In genomic region chr6:33454009-33454946, GRCh38 we compare ENCODE assay signal across 8 cellular contexts. TPM values are rescaled to one million over a fixed set of nuclear protein-coding genes. Genes with fewer than 3 reads are reported as not detected.
DNase-seq lines count a peak whose midpoint lies in the region; ATAC-seq and TF ChIP-seq lines count a peak whose summit lies in the region.

ZBTB9 (plus strand) TSS chr6:33454576; CDS start chr6:33455101, 525 bp downstream.

- peaks cover 10% of the 10 kb centered on the region; the same call in 1 of the 2 replicates for H3K36me3 ChIP-seq in IMR-90 (ENCODE audit: control insufficient read depth, insufficient read depth, low read length)
- H3K36me3 ChIP-seq in OCI-LY7 (ENCODE audit: insufficient read depth, low read length), result peaks cover 29% of the 10 kb centered on the region
- H3K36me3 ChIP-seq in mucosa of descending colon (ENCODE audit: low read depth), result no peaks in the 10 kb centered on the region

- TF ChIP-seq CTCF in IMR-90 (conservative IDR thresholded peaks at IDR 0.05; ENCODE audit: low read depth, low read length), result no peak
- no peak for TF ChIP-seq CTCF in OCI-LY7 (conservative IDR thresholded peaks at IDR 0.05; ENCODE audit: low read length)
- no peak for TF ChIP-seq CTCF in mucosa of descending colon (IDR thresholded peaks at IDR 0.05)

- POLR2A ChIA-PET in IMR-90 (lab: Charles Lee; ENCODE audit: unreplicated experiment), result interaction anchor here (0.6 kb wide), 1 partner anchor 138 kb away, joined by 5 read pairs; no protein-coding TSS in a partner anchor
- POLR2A ChIA-PET in OCI-LY7 (lab: Charles Lee), result interaction anchor here (0.6 to 2.1 kb wide), 8 partner anchors 15 to 783 kb away, joined by 3 to 7 read pairs (median 3); partner anchors contain the start of genes HMGA1 and UQCC2

- H4K20me1 ChIP-seq in IMR-90 (ENCODE audit: insufficient read depth, low read length), result no peaks in the 10 kb centered on the region
- H4K20me1 ChIP-seq in OCI-LY7 (ENCODE audit: insufficient read depth, low read length), result no peaks in the 10 kb centered on the region

- H3K4me3 ChIP-seq in IMR-90 (ENCODE audit: insufficient read depth, low read depth, low read length), result peak within 1 kb of the TSS; percentile 73
- H3K4me3 ChIP-seq in OCI-LY7 (ENCODE audit: low read depth, low read length, poor library complexity, severe bottlenecking), result peak within 1 kb of the TSS; percentile 77
- peak within 1 kb of the TSS; percentile 45 for H3K4me3 ChIP-seq in mucosa of descending colon

- peak within 1 kb of the TSS; percentile 96 for H2AFZ ChIP-seq in IMR-90 (replicated peaks; ENCODE audit: low read length, poor library complexity)
- peak within 1 kb of the TSS; percentile 54; the same call in 1 of the 2 replicates for H2AFZ ChIP-seq in OCI-LY7 (ENCODE audit: low read length)

- TF ChIP-seq RAD21 in IMR-90 (IDR thresholded peaks at IDR 0.05; ENCODE audit: low read length), result no peak

- H2BK5ac ChIP-seq in IMR-90 (ENCODE audit: low read depth, low read length, poor library complexity, severe bottlenecking), result peak within 1 kb of the TSS; percentile 56

- H3K79me1 ChIP-seq in IMR-90 (ENCODE audit: low read depth in 1 of 2, low read length in 2 of 2), result peaks cover 26 to 40% of the 10 kb centered on the region in 2 experiments; a peak in 3 of 4 replicates

- peak within 1 kb of the TSS; percentile 87 for H2AK5ac ChIP-seq in IMR-90 (ENCODE audit: low read depth, low read length)

- no TSS peak for BruUV-seq in IMR-90 (replicated peaks; lab: Mats Ljungman, UMichigan)
- TSS peak; percentile 75 for BruUV-seq in OCI-LY7 (replicated peaks; lab: Mats Ljungman, UMichigan)

- peak within 1 kb of the TSS; percentile 67 for H3K56ac ChIP-seq in IMR-90 (ENCODE audit: extremely low read depth, insufficient read depth, low read length)

- H3K4me1 ChIP-seq in IMR-90 (ENCODE audit: control insufficient read depth, insufficient read depth, low read length) (peaks cover 4% of the 10 kb centered on the region), OCI-LY7 (ENCODE audit: insufficient read depth, low read length, poor library complexity, severe bottlenecking) (peaks cover 19% of the 10 kb centered on the region), mucosa of descending colon (ENCODE audit: low read depth) (peaks cover 15% of the 10 kb centered on the region)

- no peak within 1 kb of the TSS for H2BK15ac ChIP-seq in IMR-90 (ENCODE audit: low read depth, low read length)

- CTCF ChIA-PET in IMR-90 (lab: Yijun Ruan, JAX), result no interaction called here
- CTCF ChIA-PET in OCI-LY7 (lab: Charles Lee; ENCODE audit: unreplicated experiment), result interaction anchor here (0.5 to 1.8 kb wide), 2 partner anchors 23 to 31 kb away, joined by 3 to 4 read pairs; no protein-coding TSS in a partner anchor

- intact Hi-C loops in IMR-90 (cut with micrococcal nuclease), result loop anchor here (10.0 kb wide), 1 partner anchor 221 kb away; no protein-coding TSS in a partner anchor
- intact Hi-C loops in OCI-LY7 (cut with micrococcal nuclease; ENCODE audit: unreplicated experiment), result loop anchor here (1.0 to 2.0 kb wide), 2 partner anchors 23 to 117 kb away; no protein-coding TSS in a partner anchor
- intact Hi-C loops in mucosa of descending colon (cut with DNase I, micrococcal nuclease), result no loop called here

- no peak within 1 kb of the TSS for H2BK20ac ChIP-seq in IMR-90 (ENCODE audit: low read depth, low read length)

- in situ Hi-C loops in IMR-90 (cut with MboI; ENCODE audit: low sequenced_read_pairs), result loop anchor here (10.0 kb wide), 1 partner anchor 251 kb away; no protein-coding TSS in a partner anchor

- ATAC-seq in GM21529 (IDR thresholded peaks at IDR 0.05; ENCODE audit: unreplicated experiment), result peak; percentile 98
- peak; percentile 99 for ATAC-seq in IMR-90 (ENCODE audit: low read depth)
- ATAC-seq in mucosa of descending colon, result peak; percentile 100

- H2AK9ac ChIP-seq in IMR-90 (replicated peaks; ENCODE audit: low read depth, low read length, poor library complexity), result peak within 1 kb of the TSS; percentile 97

- dilution Hi-C loops in IMR-90 (cut with HindIII; ENCODE audit: low sequenced_read_pairs, unreplicated experiment), result no loop called here

- H4K5ac ChIP-seq in IMR-90 (ENCODE audit: low read depth, low read length), result peak within 1 kb of the TSS; percentile 10; the same call in 1 of the 2 replicates

- H3K23ac ChIP-seq in IMR-90 (ENCODE audit: low read depth, low read length), result peak within 1 kb of the TSS; percentile 78

- H3K27ac ChIP-seq in IMR-90 (ENCODE audit: insufficient read depth, low read length), result peak within 1 kb of the TSS; percentile 72
- peak within 1 kb of the TSS; percentile 30 for H3K27ac ChIP-seq in OCI-LY7 (ENCODE audit: low read depth, low read length, poor library complexity, severe bottlenecking)
- H3K27ac ChIP-seq in epithelial cell of prostate, result peak within 1 kb of the TSS; percentile 47

- no peak within 1 kb of the TSS for H2BK120ac ChIP-seq in IMR-90 (ENCODE audit: low read depth, low read length)

- TF ChIP-seq POLR2A in IMR-90 (IDR thresholded peaks at IDR 0.05; ENCODE audit: low read depth, low read length), result peak; percentile 89

- WGBS in IMR-90 (ENCODE audit: extremely low coverage in 2 of 2, insufficient read length in 1 of 2), 2 experiments, result 0% methylated on average over 16 of the region's 65 CpGs; no CpG with 5 or more reads in 1 of the 2 experiments

- peak within 1 kb of the TSS; percentile 71 for H3K4ac ChIP-seq in IMR-90 (ENCODE audit: low read depth, low read length)

- DNase-seq in DMS114 treated with DMSO at 0.1 percent for 48 hours (lab: John Stamatoyannopoulos, UW; ENCODE audit: unreplicated experiment) (peak; percentile 97), IMR-90 (peak; percentile 96), OCI-LY7 (ENCODE audit: low spot score) (peak; percentile 97), activated T-cell treated with anti-CD3 and anti-CD28 coated beads for 24 hours (ENCODE audit: low read depth) (peak; percentile 93), epithelial cell of prostate (ENCODE audit: low read depth, low spot score) (peak; percentile 83), mucosa of descending colon (peak; percentile 97 to 98 (median 98))
- DNase-seq in stimulated activated CD8-positive, alpha-beta memory T cell treated with anti-CD3 and anti-CD28 coated beads, Interleukin-4, amount 100 ng/mL, for 1 hour (ENCODE audit: low read depth in 2 of 2, low spot score in 1 of 2), result peak; percentile 77 to 87

- H3K14ac ChIP-seq in IMR-90 (replicated peaks; ENCODE audit: low read depth, low read length), result peak within 1 kb of the TSS; percentile 77

- peak within 1 kb of the TSS; percentile 50; the same call in 1 of the 2 replicates for H4K91ac ChIP-seq in IMR-90 (ENCODE audit: insufficient read depth, low read depth, low read length)

- no peaks in the 10 kb centered on the region for H3K27me3 ChIP-seq in IMR-90 (ENCODE audit: control insufficient read depth, insufficient read depth, low read length)

- H3K9me3 ChIP-seq in IMR-90 (ENCODE audit: control insufficient read depth, insufficient read depth, low read length) (no peaks in the 10 kb centered on the region), OCI-LY7 (ENCODE audit: low read length) (no peaks in the 10 kb centered on the region), mucosa of descending colon (no peaks in the 10 kb centered on the region)

- no peaks in the 10 kb centered on the region for H3K9me2 ChIP-seq in OCI-LY7 (ENCODE audit: insufficient read depth, low read length)

- H3K18ac ChIP-seq in IMR-90 (ENCODE audit: low read depth, low read length), result no peak within 1 kb of the TSS

- peak within 1 kb of the TSS; percentile 28 to 79 for H4K8ac ChIP-seq in IMR-90 (ENCODE audit: low read depth in 2 of 2, low read length in 2 of 2)

- H3K4me2 ChIP-seq in IMR-90 (ENCODE audit: low read depth, low read length) (peak within 1 kb of the TSS; percentile 94), OCI-LY7 (ENCODE audit: low read length) (peak within 1 kb of the TSS; percentile 96)

- peak within 1 kb of the TSS; percentile 82 for H3K9ac ChIP-seq in IMR-90 (ENCODE audit: low read depth, low read length)

- peaks cover 3% of the 10 kb centered on the region; the same call in 1 of the 2 replicates for H3K9me1 ChIP-seq in IMR-90 (ENCODE audit: insufficient read depth, low read length)

- peaks cover 19% of the 10 kb centered on the region; the same call in 1 of the 2 replicates for H3K79me2 ChIP-seq in OCI-LY7 (ENCODE audit: insufficient read depth, low read depth, low read length)

TF ChIP-seq in IMR-90, 13 proteins besides CTCF, POLR2A, EP300 and RAD21 (continues in another document):
- no peak for TF ChIP-seq CEBPB (IDR thresholded peaks at IDR 0.05; ENCODE audit: low read depth, low read length)
- no peak for TF ChIP-seq NFE2L2 (IDR thresholded peaks at IDR 0.05; ENCODE audit: low read depth, low read length)
- peak; percentile 38; the same call in 1 of the 2 replicates for TF ChIP-seq FOS (IDR thresholded peaks at IDR 0.05; ENCODE audit: low read depth, low read length)
- TF ChIP-seq RCOR1 (IDR thresholded peaks at IDR 0.05; ENCODE audit: insufficient replicate concordance, low read length), result peak; percentile 8
- TF ChIP-seq CHD1 (IDR thresholded peaks at IDR 0.05; ENCODE audit: low read depth, low read length), result no peak
- 0 out of 2 replicates have a peak, but pooled peaks have one; percentile 10 for TF ChIP-seq USF2 (IDR thresholded peaks at IDR 0.05; ENCODE audit: low read depth, low read length)
- TF ChIP-seq RFX5 (IDR thresholded peaks at IDR 0.05; ENCODE audit: low read depth, low read length), result no peak
- TF ChIP-seq BHLHE40 (IDR thresholded peaks at IDR 0.05; ENCODE audit: low read depth, low read length), result 0 out of 2 replicates have a peak, but pooled peaks have one; percentile 3
- TF ChIP-seq MXI1 (IDR thresholded peaks at IDR 0.05; ENCODE audit: borderline replicate concordance, low read depth, low read length), result peak; percentile 98

RNA-seq across cellular contexts. Expression of gene ZBTB9, which starts in this region (rescaled TPM):
- 5.4 and 5.6 TPM in 2 replicates for total RNA-seq in IMR-90 (2012; rRNA removed)
- 4.7 and 5.9 TPM in 2 replicates for polyA plus RNA-seq in IMR-90 (2012; rRNA removed)
- 1.8 and 2.2 TPM in 2 replicates for polyA plus RNA-seq in IMR-90 (2012; cell fraction: cytosol; rRNA removed)
- 17.5 TPM in 2 replicates for polyA plus RNA-seq in IMR-90 (2012; cell fraction: nucleus; rRNA removed; ENCODE audit: low replicate concordance)
- total RNA-seq in OCI-LY7 (2014; rRNA removed; shearing (Covaris generic)), result 7.7 and 11.2 TPM in 2 replicates
- total RNA-seq in OCI-LY7 (2022), result 6.8 and 7.3 TPM in 2 replicates
- 1 to 10 TPM; 4.3 to 5.8 (median 4.5) TPM for total RNA-seq in mucosa of descending colon

Comparison
In these comparisons a context has a peak if more than half of its experiments do, and no peak if none do; other contexts are left out.
1. Peak in every context shown above with its lines: DNase-seq, ATAC-seq, H3K4me3 ChIP-seq and H3K27ac ChIP-seq.
2. intact Hi-C loops: an anchor here in IMR-90 (10.0 kb wide) and OCI-LY7 (1.0 to 2.0 kb wide); none called in mucosa of descending colon.